In genomic region chr3:146929696-146930095, GRCh38 we compare ENCODE assay signal across 18 cellular contexts.
DNase-seq lines count a peak whose midpoint lies in the region; ATAC-seq and TF ChIP-seq lines count a peak whose summit lies in the region.
"Had no signal": no experiment of that assay in that cellular context is flagged by ENCODE, and none has a peak within 500 bp of the region (broad histone marks: within the 10 kb centered on the region; RNA-seq: fewer than 3 reads in every experiment).

No MANE protein-coding gene starts in this region.

- H3K27ac ChIP-seq in SK-N-SH (ENCODE audit: low read depth in 2 of 2, low read length in 1 of 2) (no peak overlapping the region), fibroblast of lung (ENCODE audit: insufficient read depth, low read length) (no peak overlapping the region)

- no peaks in the 10 kb centered on the region for H3K27me3 Mint-ChIP-seq in effector memory CD8-positive, alpha-beta T cell

- peak; percentile 1 for DNase-seq in BJ (ENCODE audit: low read depth)
- no peak for DNase-seq in SK-N-SH
- DNase-seq in fibroblast of lung (ENCODE audit: low read depth in 2 of 2), result peak; percentile 41 to 50
- DNase-seq in retinal pigment epithelial cell (ENCODE audit: low read depth), result peak; percentile 1
- DNase-seq in effector memory CD8-positive, alpha-beta T cell, result no peak
- DNase-seq: AML-193, DND-41, NCI-H187, NCI-H2227 treated with DMSO at 0.1 percent for 48 hours, NCI-H510A treated with DMSO at 0.1 percent for 48 hours, NCI-H82, OCI-M1, SHP77 had no signal

- H3K4me3 ChIP-seq in BJ (ENCODE audit: low read depth, low read length), result no peak overlapping the region
- H3K4me3 ChIP-seq in SK-N-SH (ENCODE audit: low read depth in 2 of 2, low read length in 1 of 2), result no peak overlapping the region
- no peak overlapping the region for H3K4me3 ChIP-seq in fibroblast of lung (replicated peaks in 1 of 4; ENCODE audit: control extremely low read depth in 1 of 4, insufficient read depth in 1 of 4, low read depth in 3 of 4, low read length in 4 of 4)
- no peak overlapping the region for H3K4me3 ChIP-seq in retinal pigment epithelial cell (ENCODE audit: low read length)
- H3K4me3 ChIP-seq: K562 had no signal

- no peak for TF ChIP-seq RAD21 in SK-N-SH (IDR thresholded peaks at IDR 0.05; ENCODE audit: low read length)

- whole genome bisulfite sequencing in SK-N-SH (ENCODE audit: low lambda C conversion rate), result 0% methylated on average over 1 of the region's 1 CpG

- H3K9me3 Mint-ChIP-seq in effector memory CD8-positive, alpha-beta T cell, result peaks cover 9 to 17% of the 10 kb centered on the region in 2 donors

- no peaks in the 10 kb centered on the region for H3K4me1 Mint-ChIP-seq in effector memory CD8-positive, alpha-beta T cell (ENCODE audit: low read depth in 2 of 2)
- H3K4me1 Mint-ChIP-seq: CD14-positive monocyte had no signal

- peaks cover 3% of the 10 kb centered on the region; the same call in 1 of the 2 replicates for H3K9me2 ChIP-seq in SK-N-SH

- no peaks in the 10 kb centered on the region for H3K4me1 ChIP-seq in SK-N-SH (ENCODE audit: control insufficient read depth in 1 of 2, insufficient read depth in 2 of 2, low read depth in 1 of 2, low read length in 1 of 2)
- no peaks in the 10 kb centered on the region for H3K4me1 ChIP-seq in fibroblast of lung (ENCODE audit: control insufficient read depth, extremely low read depth, insufficient read depth, low read length)

- H3K79me2 ChIP-seq in SK-N-SH (ENCODE audit: insufficient read depth) (no peaks in the 10 kb centered on the region), fibroblast of lung (ENCODE audit: control insufficient read depth, insufficient read depth, low read length) (no peaks in the 10 kb centered on the region)

- no peaks in the 10 kb centered on the region for H3K36me3 Mint-ChIP-seq in effector memory CD8-positive, alpha-beta T cell (ENCODE audit: insufficient read depth)
- H3K36me3 Mint-ChIP-seq: CD14-positive monocyte had no signal

- POLR2A ChIA-PET in BJ (lab: Charles Lee) (no interaction called here), SK-N-SH (lab: Yijun Ruan, JAX) (no interaction called here)

- no peak overlapping the region for H3K4me3 Mint-ChIP-seq in effector memory CD8-positive, alpha-beta T cell
- H3K4me3 Mint-ChIP-seq: CD14-positive monocyte had no signal

- no peaks in the 10 kb centered on the region for H4K20me1 ChIP-seq in SK-N-SH (ENCODE audit: insufficient read depth)
- H4K20me1 ChIP-seq in fibroblast of lung (ENCODE audit: control insufficient read depth, extremely low read depth, insufficient read depth, low read length), result no peaks in the 10 kb centered on the region

- no peak overlapping the region for H3K27ac Mint-ChIP-seq in effector memory CD8-positive, alpha-beta T cell
- H3K27ac Mint-ChIP-seq: CD14-positive monocyte had no signal

- no peaks in the 10 kb centered on the region for H3F3A ChIP-seq in SK-N-SH (replicated peaks; ENCODE audit: insufficient read depth)

- H3K27me3 ChIP-seq in BJ (ENCODE audit: control insufficient read depth, insufficient read depth, low read length) (no peaks in the 10 kb centered on the region), SK-N-SH (ENCODE audit: insufficient read depth) (no peaks in the 10 kb centered on the region; the same call in 1 of the 2 replicates), fibroblast of lung (ENCODE audit: control insufficient read depth, insufficient read depth, low read length) (no peaks in the 10 kb centered on the region)

- H3K9me3 ChIP-seq in SK-N-SH (no peaks in the 10 kb centered on the region), fibroblast of lung (ENCODE audit: control insufficient read depth, insufficient read depth, low read depth, low read length) (no peaks in the 10 kb centered on the region)

- H3K36me3 ChIP-seq in BJ (ENCODE audit: control insufficient read depth, insufficient read depth, low read length), result no peaks in the 10 kb centered on the region
- H3K36me3 ChIP-seq in SK-N-SH (replicated peaks in 1 of 2; ENCODE audit: control insufficient read depth in 1 of 2, insufficient read depth in 2 of 2, low read length in 1 of 2), result no peaks in the 10 kb centered on the region
- H3K36me3 ChIP-seq in fibroblast of lung (ENCODE audit: control insufficient read depth, insufficient read depth, low read length), result no peaks in the 10 kb centered on the region

- CTCF ChIA-PET in BJ (lab: Yijun Ruan, JAX) (interaction anchor here (0.5 kb wide), 1 partner anchor 47 kb away, joined by 3 read pairs; no protein-coding TSS in a partner anchor), SK-N-SH (lab: Yijun Ruan, JAX) (no interaction called here)

- TF ChIP-seq CTCF in BJ (IDR thresholded peaks at IDR 0.05; ENCODE audit: insufficient read depth, low read depth, low read length), result no peak
- no peak for TF ChIP-seq CTCF in SK-N-SH (IDR thresholded peaks at IDR 0.05)
- TF ChIP-seq CTCF in fibroblast of lung (conservative IDR thresholded peaks at IDR 0.05 in 1 of 2, IDR thresholded peaks at IDR 0.05 in 1 of 2; ENCODE audit: low read depth in 1 of 2, low read length in 2 of 2), result no peak
- TF ChIP-seq CTCF in retinal pigment epithelial cell (conservative IDR thresholded peaks at IDR 0.05; ENCODE audit: low read depth, low read length), result no peak

- no peak for TF ChIP-seq EP300 in SK-N-SH (IDR thresholded peaks at IDR 0.05; ENCODE audit: borderline replicate concordance in 1 of 2, low read depth in 1 of 2, low read length in 1 of 2)

- no peak for ATAC-seq in effector memory CD8-positive, alpha-beta T cell (replicated peaks)
- ATAC-seq in GM18498 (IDR thresholded peaks at IDR 0.05; ENCODE audit: unreplicated experiment) (no peak), HG03432 (IDR thresholded peaks at IDR 0.05; ENCODE audit: unreplicated experiment) (no peak)
- ATAC-seq: HCT116, K562 had no signal

- no peak overlapping the region for H2AFZ ChIP-seq in SK-N-SH (ENCODE audit: low read depth)
- no peak overlapping the region for H2AFZ ChIP-seq in fibroblast of lung (ENCODE audit: low read length)

- H3K4me2 ChIP-seq in SK-N-SH (no peak overlapping the region), fibroblast of lung (ENCODE audit: extremely low read depth, insufficient read depth, low read length) (no peak overlapping the region)

- H3K9ac ChIP-seq in SK-N-SH (no peak overlapping the region), fibroblast of lung (ENCODE audit: insufficient read depth, low read length) (no peak overlapping the region)

TF ChIP-seq in SK-N-SH, 30 proteins besides CTCF, POLR2A, EP300 and RAD21:
- TF ChIP-seq RCOR1 (IDR thresholded peaks at IDR 0.05; ENCODE audit: low read length) (no peak), JUND (IDR thresholded peaks at IDR 0.05) (peak; percentile 13; the same call in 1 of the 2 replicates)

Comparison
In these comparisons a context has a peak if more than half of its experiments do, and no peak if none do; other contexts are left out.
1. DNase-seq: peak in BJ (single experiment), fibroblast of lung (2 of 2) and retinal pigment epithelial cell (single experiment); none in SK-N-SH (single experiment) and effector memory CD8-positive, alpha-beta T cell (0 of 3).